ENCODE assay signal across 23 cellular contexts in the genomic region with DNA sequence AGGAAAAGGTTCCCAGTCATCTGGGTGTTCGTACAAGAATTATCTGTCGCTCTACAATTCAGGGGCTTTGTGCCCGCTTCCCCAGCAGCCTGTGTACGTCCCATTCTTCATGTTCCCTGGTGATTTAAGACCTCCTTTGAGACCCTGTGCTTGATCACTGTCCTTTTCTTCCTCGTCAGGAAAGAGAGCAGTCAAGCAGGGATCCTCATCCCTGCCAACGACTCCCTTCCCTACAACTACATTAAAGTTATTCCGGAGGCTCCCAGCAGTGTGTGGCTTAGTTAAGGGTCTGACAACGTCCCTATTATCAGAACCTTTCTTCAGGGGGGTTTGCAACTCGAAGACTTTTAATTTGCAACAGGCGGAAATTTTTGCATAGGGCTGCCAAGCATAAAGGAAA.
DNase-seq lines count a peak whose midpoint lies in the region; ATAC-seq and TF ChIP-seq lines count a peak whose summit lies in the region.
"Had no signal": no experiment of that assay in that cellular context is flagged by ENCODE, and none has a peak within 500 bp of the region (broad histone marks: within the 10 kb centered on the region; RNA-seq: fewer than 3 reads in every experiment).

No MANE protein-coding gene starts in this region.

- peaks cover 3% of the 10 kb centered on the region for H3K27me3 Mint-ChIP-seq in brain
- no peaks in the 10 kb centered on the region for H3K27me3 Mint-ChIP-seq in naive thymus-derived CD8-positive, alpha-beta T cell
- no peaks in the 10 kb centered on the region for H3K27me3 Mint-ChIP-seq in activated T-helper 17 cell treated with anti-CD3 and anti-CD28 coated beads, Interleukin-2, amount 50 U/mL, for 72 hours

- intact Hi-C loops in IMR-90 (cut with micrococcal nuclease) (no loop called here), left colon (cut with DNase I, micrococcal nuclease) (no loop called here), left ventricle myocardium inferior (cut with micrococcal nuclease) (no loop called here)

- peak overlapping the region; percentile 44 for H3K9ac ChIP-seq in BLaER1
- H3K9ac ChIP-seq in IMR-90 (ENCODE audit: low read depth, low read length) = no peak overlapping the region

- no peak overlapping the region for H3K4ac ChIP-seq in IMR-90 (ENCODE audit: low read depth, low read length)

- H4K8ac ChIP-seq in IMR-90 (ENCODE audit: low read depth in 2 of 2, low read length in 2 of 2) = no peak overlapping the region; a peak in 1 of 4 replicates

- in situ Hi-C loops in IMR-90 (cut with MboI; ENCODE audit: low sequenced_read_pairs) = no loop called here

- no peak overlapping the region for H3K14ac ChIP-seq in IMR-90 (replicated peaks; ENCODE audit: low read depth, low read length)

- peaks cover 10 to 27% of the 10 kb centered on the region in 2 experiments for H3K79me1 ChIP-seq in IMR-90 (ENCODE audit: low read depth in 1 of 2, low read length in 2 of 2)

- no peaks in the 10 kb centered on the region for H3K9me3 Mint-ChIP-seq in brain
- no peaks in the 10 kb centered on the region for H3K9me3 Mint-ChIP-seq in naive thymus-derived CD8-positive, alpha-beta T cell
- no peaks in the 10 kb centered on the region for H3K9me3 Mint-ChIP-seq in activated T-helper 17 cell treated with anti-CD3 and anti-CD28 coated beads, Interleukin-2, amount 50 U/mL, for 72 hours
- H3K9me3 Mint-ChIP-seq: activated naive CD4-positive, alpha-beta T cell treated with anti-CD3 and anti-CD28 coated beads, Interleukin-2, amount 50 U/mL, for 72 hours had no signal

- CTCF ChIA-PET in IMR-90 (lab: Yijun Ruan, JAX) = no interaction called here

- dilution Hi-C loops in IMR-90 (cut with HindIII; ENCODE audit: low sequenced_read_pairs, unreplicated experiment) = no loop called here

- H3K27ac ChIP-seq in BLaER1 (peak overlapping the region; percentile 5; the same call in 1 of the 2 replicates), IMR-90 (ENCODE audit: insufficient read depth, low read length) (no peak overlapping the region), left ventricle myocardium inferior (replicated peaks) (no peak overlapping the region)
- H3K27ac ChIP-seq: C4-2B, lower lobe of right lung, ovary, Peyer's patch, SJCRH30 had no signal

- H3K4me1 ChIP-seq in BLaER1 (peaks cover 51% of the 10 kb centered on the region), IMR-90 (ENCODE audit: control insufficient read depth, insufficient read depth, low read length) (no peaks in the 10 kb centered on the region), left ventricle myocardium inferior (peaks cover 17% of the 10 kb centered on the region)
- H3K4me1 ChIP-seq: lower lobe of right lung, Peyer's patch, SJCRH30 had no signal

- no peak overlapping the region for H3K18ac ChIP-seq in IMR-90 (ENCODE audit: low read depth, low read length)

- no peak overlapping the region for H2BK5ac ChIP-seq in IMR-90 (ENCODE audit: low read depth, low read length, poor library complexity, severe bottlenecking)

- no peak overlapping the region for H4K91ac ChIP-seq in IMR-90 (ENCODE audit: insufficient read depth, low read depth, low read length)

- peak overlapping the region in 4 of 5 experiments; percentile 2 to 64 (median 6) for H3K4me3 Mint-ChIP-seq in brain
- H3K4me3 Mint-ChIP-seq in naive thymus-derived CD8-positive, alpha-beta T cell = peak overlapping the region in 1 of 10 donors; percentile 26
- no peak overlapping the region for H3K4me3 Mint-ChIP-seq in activated T-helper 17 cell treated with anti-CD3 and anti-CD28 coated beads, Interleukin-2, amount 50 U/mL, for 72 hours

- H3K23ac ChIP-seq in IMR-90 (ENCODE audit: low read depth, low read length) = peak overlapping the region; percentile 29; the same call in 1 of the 2 replicates

- WGBS in IMR-90 (ENCODE audit: extremely low coverage in 2 of 2, insufficient read length in 1 of 2), 2 experiments = no CpG with 5 or more reads among the region's 10 CpGs

- peak overlapping the region; percentile 82 for H3K4me2 ChIP-seq in BLaER1
- no peak overlapping the region for H3K4me2 ChIP-seq in IMR-90 (ENCODE audit: low read depth, low read length)

- H4K20me1 ChIP-seq in BLaER1 (no peaks in the 10 kb centered on the region), IMR-90 (ENCODE audit: insufficient read depth, low read length) (no peaks in the 10 kb centered on the region)

- H3K36me3 ChIP-seq in BLaER1 (no peaks in the 10 kb centered on the region), IMR-90 (ENCODE audit: control insufficient read depth, insufficient read depth, low read length) (no peaks in the 10 kb centered on the region), left ventricle myocardium inferior (no peaks in the 10 kb centered on the region)
- H3K36me3 ChIP-seq: gastrocnemius medialis, lower lobe of right lung, ovary, Peyer's patch, SJCRH30 had no signal

- no peak overlapping the region for H3K56ac ChIP-seq in IMR-90 (ENCODE audit: extremely low read depth, insufficient read depth, low read length)

- DNase-seq in IMR-90 (no peak), Ammon's horn (ENCODE audit: low spot score) (no peak), left colon (no peak), left ventricle myocardium inferior (no peak)
- DNase-seq in naive thymus-derived CD8-positive, alpha-beta T cell = no peak
- DNase-seq: activated CD4-positive, alpha-beta T cell treated with anti-CD3 and anti-CD28 coated beads for 4 hours; DMS 273 treated with DMSO at 0.1 percent for 48 hours; effector memory CD4-positive, alpha-beta T cell; gastrocnemius medialis; islet precursor cell; lower lobe of right lung; NCI-H1930; ovary; Peyer's patch; right cardiac atrium; SJCRH30; trophoblast cell had no signal

- TF ChIP-seq RAD21 in IMR-90 (IDR thresholded peaks at IDR 0.05; ENCODE audit: low read length) = no peak

- H3K4me3 ChIP-seq in BLaER1 (peak overlapping the region; percentile 40), IMR-90 (ENCODE audit: insufficient read depth, low read depth, low read length) (no peak overlapping the region), left ventricle myocardium inferior (no peak overlapping the region)
- H3K4me3 ChIP-seq: gastrocnemius medialis, lower lobe of right lung, ovary, Peyer's patch, SJCRH30 had no signal

- H3K27me3 ChIP-seq in BLaER1 (no peaks in the 10 kb centered on the region), IMR-90 (ENCODE audit: control insufficient read depth, insufficient read depth, low read length) (no peaks in the 10 kb centered on the region), left ventricle myocardium inferior (ENCODE audit: low read depth) (no peaks in the 10 kb centered on the region)
- H3K27me3 ChIP-seq: gastrocnemius medialis, ovary, Peyer's patch, SJCRH30 had no signal

- H2AFZ ChIP-seq in IMR-90 (replicated peaks; ENCODE audit: low read length, poor library complexity) = no peak overlapping the region

- no peak overlapping the region for H2AK5ac ChIP-seq in IMR-90 (ENCODE audit: low read depth, low read length)

- POLR2A ChIA-PET in IMR-90 (lab: Charles Lee; ENCODE audit: unreplicated experiment) = no interaction called here
- POLR2A ChIA-PET in naive thymus-derived CD8-positive, alpha-beta T cell (lab: Charles Lee) = interaction anchor here (0.7 to 1.5 kb wide), 2 partner anchors 21 to 133 kb away, joined by 3 to 5 read pairs; no protein-coding TSS in a partner anchor

- H3K9me3 ChIP-seq in BLaER1 = no peaks in the 10 kb centered on the region
- H3K9me3 ChIP-seq in IMR-90 (ENCODE audit: control insufficient read depth, insufficient read depth, low read length) = no peaks in the 10 kb centered on the region
- no peaks in the 10 kb centered on the region for H3K9me3 ChIP-seq in left ventricle myocardium inferior (replicated peaks)
- H3K9me3 ChIP-seq: gastrocnemius medialis, lower lobe of right lung, ovary, Peyer's patch, SJCRH30 had no signal

- TF ChIP-seq CTCF in IMR-90 (conservative IDR thresholded peaks at IDR 0.05; ENCODE audit: low read depth, low read length) (no peak), brain (conservative IDR thresholded peaks at IDR 0.05) (no peak), left ventricle myocardium inferior (IDR thresholded peaks at IDR 0.05; ENCODE audit: borderline replicate concordance) (no peak)

- H4K5ac ChIP-seq in IMR-90 (ENCODE audit: low read depth, low read length) = no peak overlapping the region

- TF ChIP-seq POLR2A in IMR-90 (IDR thresholded peaks at IDR 0.05; ENCODE audit: low read depth, low read length) = no peak

- peak overlapping the region; percentile 3 to 90 (median 21) for H3K27ac Mint-ChIP-seq in brain
- H3K27ac Mint-ChIP-seq in naive thymus-derived CD8-positive, alpha-beta T cell = peak overlapping the region in 8 of 10 donors; percentile 22 to 78 (median 68)
- no peak overlapping the region for H3K27ac Mint-ChIP-seq in activated T-helper 17 cell treated with anti-CD3 and anti-CD28 coated beads, Interleukin-2, amount 50 U/mL, for 72 hours

- BruUV-seq in IMR-90 (replicated peaks; lab: Mats Ljungman, UMichigan) = no TSS peak

- H2AK9ac ChIP-seq in IMR-90 (replicated peaks; ENCODE audit: low read depth, low read length, poor library complexity) = no peak overlapping the region

- H3K36me3 Mint-ChIP-seq in brain = no peaks in the 10 kb centered on the region
- peaks cover 0 to 32% (median 17%) of the 10 kb centered on the region in 3 donors for H3K36me3 Mint-ChIP-seq in naive thymus-derived CD8-positive, alpha-beta T cell
- peaks cover 8% of the 10 kb centered on the region for H3K36me3 Mint-ChIP-seq in activated T-helper 17 cell treated with anti-CD3 and anti-CD28 coated beads, Interleukin-2, amount 50 U/mL, for 72 hours (ENCODE audit: low read depth)

- H2BK20ac ChIP-seq in IMR-90 (ENCODE audit: low read depth, low read length) = no peak overlapping the region

- H2BK15ac ChIP-seq in IMR-90 (ENCODE audit: low read depth, low read length) = no peak overlapping the region

- H3K4me1 Mint-ChIP-seq in brain = peaks cover 16% of the 10 kb centered on the region
- peaks cover 40 to 91% (median 83%) of the 10 kb centered on the region in 4 donors for H3K4me1 Mint-ChIP-seq in naive thymus-derived CD8-positive, alpha-beta T cell
- peaks cover 30% of the 10 kb centered on the region for H3K4me1 Mint-ChIP-seq in activated T-helper 17 cell treated with anti-CD3 and anti-CD28 coated beads, Interleukin-2, amount 50 U/mL, for 72 hours

- H2BK120ac ChIP-seq in IMR-90 (ENCODE audit: low read depth, low read length) = no peak overlapping the region

- no peak for ATAC-seq in IMR-90 (ENCODE audit: low read depth)
- ATAC-seq in naive thymus-derived CD8-positive, alpha-beta T cell = no peak
- no peak for ATAC-seq in left colon
- ATAC-seq in activated T-helper 17 cell treated with anti-CD3 and anti-CD28 coated beads, Interleukin-2, amount 50 U/mL, for 72 hours (replicated peaks) = no peak
- ATAC-seq: activated naive CD4-positive, alpha-beta T cell treated with anti-CD3 and anti-CD28 coated beads, Interleukin-2, amount 50 U/mL, for 72 hours; esophagus mucosa; gastrocnemius medialis; lower lobe of right lung; right cardiac atrium had no signal

- no peaks in the 10 kb centered on the region; the same call in 1 of the 2 replicates for H3K9me1 ChIP-seq in IMR-90 (ENCODE audit: insufficient read depth, low read length)

TF ChIP-seq in IMR-90, 13 proteins besides CTCF, POLR2A, EP300 and RAD21 (continues in another document):
- TF ChIP-seq MXI1 (IDR thresholded peaks at IDR 0.05; ENCODE audit: borderline replicate concordance, low read depth, low read length) = no peak
